ENCODE assay signal across 19 cellular contexts in the genomic region with DNA sequence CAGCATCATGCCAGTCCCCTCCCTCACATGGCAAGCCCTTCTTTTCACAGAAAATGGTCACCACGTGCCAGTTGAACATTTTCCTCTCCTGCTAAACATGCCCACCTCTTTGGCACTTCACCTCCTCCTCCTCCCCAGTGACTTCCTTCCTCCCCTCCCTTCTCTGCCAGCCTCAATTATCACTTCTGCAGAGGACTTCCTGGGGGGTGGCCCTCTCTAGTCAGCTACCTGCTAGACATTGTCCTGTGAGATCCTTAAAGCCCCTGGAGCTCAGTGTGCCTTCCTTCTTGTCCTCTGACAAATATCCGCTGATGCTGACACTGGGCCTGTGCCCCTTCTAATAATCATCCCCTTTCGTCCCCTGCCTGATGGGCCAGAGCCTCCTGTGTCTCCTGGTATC. TPM values are rescaled to one million over a fixed set of nuclear protein-coding genes. Genes with fewer than 3 reads are reported as not detected.
DNase-seq lines count a peak whose midpoint lies in the region; ATAC-seq and TF ChIP-seq lines count a peak whose summit lies in the region.
"Had no signal": no experiment of that assay in that cellular context is flagged by ENCODE, and none has a peak within 500 bp of the region (broad histone marks: within the 10 kb centered on the region; RNA-seq: fewer than 3 reads in every experiment).

No MANE protein-coding gene starts in this region.

- H3K4me3 ChIP-seq in NB4 (ENCODE audit: low read depth, low read length) (no peak overlapping the region), mesendoderm (ENCODE audit: low read length) (no peak overlapping the region)
- H3K4me3 ChIP-seq: A549, GM23248, SJCRH30 had no signal

- H3K36me3 Mint-ChIP-seq in activated naive CD8-positive, alpha-beta T cell treated with anti-CD3 and anti-CD28 coated beads, Interleukin-2, amount 10 ng/mL, durations not matched to agents 7 days and 5 days: no peaks in the 10 kb centered on the region
- no peaks in the 10 kb centered on the region for H3K36me3 Mint-ChIP-seq in activated naive CD8-positive, alpha-beta T cell treated with anti-CD3 and anti-CD28 coated beads for 36 hours
- H3K36me3 Mint-ChIP-seq: CD8-positive, alpha-beta T cell had no signal

- peaks cover 24% of the 10 kb centered on the region for H3K4me1 ChIP-seq in mesendoderm (ENCODE audit: control insufficient read depth, low read depth, low read length)
- H3K4me1 ChIP-seq: A549, SJCRH30 had no signal

- H3K27me3 ChIP-seq in mesendoderm (ENCODE audit: insufficient read depth, low read length, poor library complexity): no peaks in the 10 kb centered on the region
- H3K27me3 ChIP-seq: SJCRH30 had no signal

- peak overlapping the region; percentile 90 for H2AK5ac ChIP-seq in mesendoderm (ENCODE audit: low read length)

- peak; percentile 22 for ATAC-seq in activated naive CD8-positive, alpha-beta T cell treated with anti-CD3 and anti-CD28 coated beads, Interleukin-2, amount 10 ng/mL, durations not matched to agents 7 days and 5 days (ENCODE audit: low read depth)
- ATAC-seq in SK-N-SH treated with all-trans-retinoic acid at 6 μM for 48 hours: no peak
- ATAC-seq: A549; CD8-positive, alpha-beta T cell; HCT116; Panc1 had no signal

- H3K23ac ChIP-seq in mesendoderm (ENCODE audit: low read length): no peak overlapping the region

- no CpG with 5 or more reads among the region's 3 CpGs for WGBS in mesendoderm (ENCODE audit: extremely low coverage, insufficient coverage, low lambda C conversion rate)

- H3K56ac ChIP-seq in mesendoderm (ENCODE audit: low read length): peak overlapping the region; percentile 68

- DNase-seq in activated naive CD8-positive, alpha-beta T cell treated with anti-CD3 and anti-CD28 coated beads, Interleukin-2, amount 10 ng/mL, durations not matched to agents 7 days and 5 days: no peak
- no peak for DNase-seq in activated naive CD8-positive, alpha-beta T cell treated with anti-CD3 and anti-CD28 coated beads for 36 hours
- DNase-seq in NB4 (ENCODE audit: low read depth) (peak; percentile 4), mesendoderm (peak; percentile 81), medulla oblongata (ENCODE audit: extremely low spot score) (no peak), cortex of kidney (lab: John Stamatoyannopoulos, UW) (no peak)
- DNase-seq: CD8-positive, alpha-beta T cell; DMS53; GM23248; KG1; MV-4-11; NCI-H1417 treated with DMSO at 0.1 percent for 48 hours; NCI-H1930; NCI-H524; SJCRH30 had no signal

- H3K18ac ChIP-seq in mesendoderm (ENCODE audit: low read length): peak overlapping the region; percentile 20

- no peak overlapping the region for H3K4me2 ChIP-seq in mesendoderm (ENCODE audit: low read length)
- H3K4me2 ChIP-seq: A549 had no signal

- H2BK15ac ChIP-seq in mesendoderm (replicated peaks; ENCODE audit: low read depth): no peak overlapping the region

- peak overlapping the region; percentile 49 for H3K9ac ChIP-seq in mesendoderm (ENCODE audit: low read length)
- H3K9ac ChIP-seq: GM23248 had no signal

- peak overlapping the region; percentile 34 for H2BK120ac ChIP-seq in mesendoderm (ENCODE audit: low read depth, low read length)

- no peak for TF ChIP-seq POLR2A in NB4 (IDR thresholded peaks at IDR 0.05; ENCODE audit: extremely low read depth, insufficient read length)

- H3K79me2 ChIP-seq in mesendoderm (ENCODE audit: control insufficient read depth, insufficient read depth, low read length): no peaks in the 10 kb centered on the region

- H4K8ac ChIP-seq in mesendoderm (ENCODE audit: low read depth, low read length): no peak overlapping the region

- H3K9me3 Mint-ChIP-seq in activated naive CD8-positive, alpha-beta T cell treated with anti-CD3 and anti-CD28 coated beads, Interleukin-2, amount 10 ng/mL, durations not matched to agents 7 days and 5 days: no peaks in the 10 kb centered on the region
- no peaks in the 10 kb centered on the region for H3K9me3 Mint-ChIP-seq in activated naive CD8-positive, alpha-beta T cell treated with anti-CD3 and anti-CD28 coated beads for 36 hours
- H3K9me3 Mint-ChIP-seq: CD8-positive, alpha-beta T cell had no signal

- H3K79me1 ChIP-seq in mesendoderm (ENCODE audit: low read length): no peaks in the 10 kb centered on the region

- no peak overlapping the region for H3K4ac ChIP-seq in mesendoderm (ENCODE audit: low read depth, low read length)

- peaks cover 8% of the 10 kb centered on the region for H3K4me1 Mint-ChIP-seq in activated naive CD8-positive, alpha-beta T cell treated with anti-CD3 and anti-CD28 coated beads, Interleukin-2, amount 10 ng/mL, durations not matched to agents 7 days and 5 days
- H3K4me1 Mint-ChIP-seq in activated naive CD8-positive, alpha-beta T cell treated with anti-CD3 and anti-CD28 coated beads for 36 hours: no peaks in the 10 kb centered on the region

- no peaks in the 10 kb centered on the region for H3K27me3 Mint-ChIP-seq in activated naive CD8-positive, alpha-beta T cell treated with anti-CD3 and anti-CD28 coated beads, Interleukin-2, amount 10 ng/mL, durations not matched to agents 7 days and 5 days
- H3K27me3 Mint-ChIP-seq in activated naive CD8-positive, alpha-beta T cell treated with anti-CD3 and anti-CD28 coated beads for 36 hours: no peaks in the 10 kb centered on the region

- no peaks in the 10 kb centered on the region for H3K36me3 ChIP-seq in mesendoderm (ENCODE audit: control insufficient read depth, insufficient read depth, low read length)
- H3K36me3 ChIP-seq: SJCRH30 had no signal

- H4K5ac ChIP-seq in mesendoderm (ENCODE audit: low read length): no peak overlapping the region

- H3K27ac Mint-ChIP-seq in activated naive CD8-positive, alpha-beta T cell treated with anti-CD3 and anti-CD28 coated beads, Interleukin-2, amount 10 ng/mL, durations not matched to agents 7 days and 5 days: no peak overlapping the region
- H3K27ac Mint-ChIP-seq in activated naive CD8-positive, alpha-beta T cell treated with anti-CD3 and anti-CD28 coated beads for 36 hours: no peak overlapping the region

- H2BK5ac ChIP-seq in mesendoderm (ENCODE audit: low read length): peak overlapping the region; percentile 94

- no peak overlapping the region for H3K4me3 Mint-ChIP-seq in activated naive CD8-positive, alpha-beta T cell treated with anti-CD3 and anti-CD28 coated beads, Interleukin-2, amount 10 ng/mL, durations not matched to agents 7 days and 5 days
- no peak overlapping the region for H3K4me3 Mint-ChIP-seq in activated naive CD8-positive, alpha-beta T cell treated with anti-CD3 and anti-CD28 coated beads for 36 hours
- H3K4me3 Mint-ChIP-seq: CD8-positive, alpha-beta T cell had no signal

- no peak for TF ChIP-seq CTCF in NB4 (IDR thresholded peaks at IDR 0.05; ENCODE audit: low read depth, low read length)

- POLR2A ChIA-PET in activated naive CD8-positive, alpha-beta T cell treated with anti-CD3 and anti-CD28 coated beads, Interleukin-2, amount 10 ng/mL, durations not matched to agents 7 days and 5 days (lab: Charles Lee): interaction anchor here (0.7 kb wide), 1 partner anchor 889 kb away, joined by 5 read pairs; no protein-coding TSS in a partner anchor

- peak overlapping the region; percentile 69 for H3K27ac ChIP-seq in mesendoderm (ENCODE audit: low read depth, low read length)
- H3K27ac ChIP-seq: A549, GM23248, SJCRH30 had no signal

TF ChIP-seq in SK-N-SH treated with all-trans-retinoic acid at 6 μM for 48 hours, 23 proteins besides CTCF, POLR2A, EP300 and RAD21:
- no peak for TF ChIP-seq ISL1 (CRISPR knock-in tag; IDR thresholded peaks at IDR 0.05)
TF ChIP-seq in SK-N-SH treated with all-trans-retinoic acid at 6 μM for 48 hours: peak in this region for 0.

RNA-seq across cellular contexts. Expression of gene E2F8, which starts 43.3 kb away (rescaled TPM):
- 10 to 100 TPM; 26.9 to 27.0 TPM for total RNA-seq in activated naive CD8-positive, alpha-beta T cell treated with anti-CD3 and anti-CD28 coated beads, Interleukin-2, amount 10 ng/mL, durations not matched to agents 7 days and 5 days
- total RNA-seq in activated naive CD8-positive, alpha-beta T cell treated with anti-CD3 and anti-CD28 coated beads for 36 hours: 10 to 100 TPM; 16.2 to 16.7 TPM
- polyA plus RNA-seq in mesendoderm (2013, experiment 1 of 2): 12.0 TPM
- 12.9 TPM for polyA plus RNA-seq in mesendoderm (2013, experiment 2 of 2)

Comparison
In these comparisons a context has a peak if more than half of its experiments do, and no peak if none do; other contexts are left out.
1. DNase-seq: peak in NB4 (single experiment) and mesendoderm (single experiment); none in activated naive CD8-positive, alpha-beta T cell treated with anti-CD3 and anti-CD28 coated beads, Interleukin-2, amount 10 ng/mL, durations not matched to agents 7 days and 5 days (single experiment), activated naive CD8-positive, alpha-beta T cell treated with anti-CD3 and anti-CD28 coated beads for 36 hours (single experiment), medulla oblongata (single experiment) and cortex of kidney (single experiment).